ENCODE assay signal across 9 cellular contexts in the genomic region with DNA sequence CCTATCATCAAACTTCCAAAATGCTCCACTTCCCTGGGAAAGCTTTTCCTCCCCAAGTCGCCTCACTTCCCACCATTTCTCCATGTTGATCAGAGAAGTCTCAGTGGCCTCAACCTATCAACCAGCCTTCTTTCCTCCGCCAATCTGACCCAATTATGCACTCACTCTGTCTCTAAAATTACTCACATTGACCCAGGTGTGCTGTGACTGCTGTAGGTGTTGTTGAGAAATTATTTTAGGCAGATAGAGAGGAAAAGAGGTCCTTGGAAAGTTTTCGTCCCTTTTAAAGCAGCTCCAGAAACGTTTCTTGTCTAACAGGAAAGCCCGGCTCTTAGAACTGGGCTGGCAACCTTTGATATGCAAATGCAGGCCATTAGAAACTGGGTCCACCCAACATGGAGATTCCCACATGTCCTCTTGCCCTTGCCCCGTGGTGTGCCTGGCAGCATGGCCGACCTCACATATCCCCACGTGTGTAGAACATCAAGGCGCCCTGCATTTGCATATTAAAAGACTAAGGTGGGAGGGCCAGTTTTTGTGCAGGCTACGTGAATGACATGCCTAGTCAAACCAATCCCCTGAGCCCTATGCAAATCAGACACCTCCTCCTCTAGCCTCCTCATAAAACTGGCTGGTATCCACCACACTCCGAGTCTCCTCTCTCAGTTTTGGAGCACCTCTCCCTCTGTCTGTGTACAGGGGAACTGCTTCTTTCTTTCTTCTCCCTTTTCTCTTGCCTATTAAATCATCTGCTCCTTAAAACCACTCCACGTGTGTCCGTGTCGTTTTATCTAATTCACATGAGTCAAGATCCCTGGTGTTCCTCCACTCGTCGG. TPM values are rescaled to one million over a fixed set of nuclear protein-coding genes. Genes with fewer than 3 reads are reported as not detected.
DNase-seq lines count a peak whose midpoint lies in the region; ATAC-seq, FAIRE-seq and TF ChIP-seq lines count a peak whose summit lies in the region.
"Had no signal": no experiment of that assay in that cellular context is flagged by ENCODE, and none has a peak within 500 bp of the region (broad histone marks: within the 10 kb centered on the region; RNA-seq: fewer than 3 reads in every experiment).

No MANE protein-coding gene starts in this region.

- H3K27ac Mint-ChIP-seq in chondrocyte (ENCODE audit: unreplicated experiment): no peak overlapping the region
- H3K27ac Mint-ChIP-seq in memory B cell: peak overlapping the region; percentile 51

- H3K4me3 Mint-ChIP-seq in chondrocyte (ENCODE audit: unreplicated experiment) (no peak overlapping the region), memory B cell (peak overlapping the region; percentile 22)

- H3K27me3 Mint-ChIP-seq in chondrocyte (ENCODE audit: low read depth): no peaks in the 10 kb centered on the region
- H3K27me3 Mint-ChIP-seq in memory B cell: no peaks in the 10 kb centered on the region

- peaks cover 2% of the 10 kb centered on the region for H3K9me3 Mint-ChIP-seq in chondrocyte (ENCODE audit: low read depth)
- H3K9me3 Mint-ChIP-seq in memory B cell: peaks cover 8% of the 10 kb centered on the region

- DNase-seq in DMS153 (lab: John Stamatoyannopoulos, UW): peak; percentile 75
- peak; percentile 98 for DNase-seq in NCI-H146 treated with DMSO at 0.1 percent for 48 hours (lab: John Stamatoyannopoulos, UW; ENCODE audit: unreplicated experiment)
- DNase-seq in chondrocyte (ENCODE audit: low spot score): no peak
- DNase-seq in memory B cell (ENCODE audit: low spot score in 2 of 2): no peak
- DNase-seq in RCC 7860 (ENCODE audit: low spot score): no peak
- no peak for DNase-seq in cerebellar cortex (ENCODE audit: low spot score)

- peak; percentile 60 for TF ChIP-seq CTCF in chondrocyte (IDR thresholded peaks at IDR 0.05)

- no peak for FAIRE-seq in RCC 7860 (lab: Jason Lieb, UNC)
- FAIRE-seq: endometrium had no signal

- H3K36me3 Mint-ChIP-seq in chondrocyte (ENCODE audit: low read depth): no peaks in the 10 kb centered on the region
- H3K36me3 Mint-ChIP-seq in memory B cell: no peaks in the 10 kb centered on the region

- H3K4me1 Mint-ChIP-seq in chondrocyte (ENCODE audit: low read depth): peaks cover 4% of the 10 kb centered on the region
- H3K4me1 Mint-ChIP-seq in memory B cell: peaks cover 6% of the 10 kb centered on the region

- peak; percentile 84 for ATAC-seq in memory B cell (ENCODE audit: low read depth)
- no peak for ATAC-seq in GM18873 (IDR thresholded peaks at IDR 0.05; ENCODE audit: low FRiP score, unreplicated experiment)
- ATAC-seq in HG03432 (IDR thresholded peaks at IDR 0.05; ENCODE audit: unreplicated experiment): no peak

RNA-seq across cellular contexts. Expression of gene IPCEF1, which starts 12.9 kb away (rescaled TPM):
- total RNA-seq in chondrocyte: not detected in 3 replicates

Comparison
In these comparisons a context has a peak if more than half of its experiments do, and no peak if none do; other contexts are left out.
1. DNase-seq: peak in DMS153 (single experiment) and NCI-H146 treated with DMSO at 0.1 percent for 48 hours (single experiment); none in chondrocyte (single experiment), memory B cell (0 of 2), RCC 7860 (single experiment) and cerebellar cortex (single experiment).